In genomic region chr1:234866007-234866866, GRCh38 we compare ENCODE assay signal across 1 cellular context.
TF ChIP-seq lines count a peak whose summit lies in the region.

No MANE protein-coding gene starts in this region.

TF ChIP-seq in HEK293, 187 proteins besides CTCF, POLR2A, EP300 and RAD21 (continued from another document):
- TF ChIP-seq ZNF692 (tag by site-specific recombination; IDR thresholded peaks at IDR 0.05) (no peak), ZNF677 (tag by site-specific recombination; IDR thresholded peaks at IDR 0.05) (no peak), RBAK (tag by site-specific recombination; IDR thresholded peaks at IDR 0.05) (no peak), ZNF324 (tag by site-specific recombination; IDR thresholded peaks at IDR 0.05) (peak; percentile 24; the same call in 1 of the 2 replicates), ZNF560 (tag by site-specific recombination; IDR thresholded peaks at IDR 0.05; ENCODE audit: borderline replicate concordance) (0 out of 2 replicates have a peak, but pooled peaks have one; percentile 13)
